Comparison of ENCODE assay signal across 20 cellular contexts in genomic region chr13:88086577-88086976, GRCh38.
DNase-seq lines count a peak whose midpoint lies in the region; ATAC-seq and TF ChIP-seq lines count a peak whose summit lies in the region.
"Had no signal": no experiment of that assay in that cellular context is flagged by ENCODE, and none has a peak within 500 bp of the region (broad histone marks: within the 10 kb centered on the region; RNA-seq: fewer than 3 reads in every experiment).

No MANE protein-coding gene starts in this region.

- no peak overlapping the region for H2AFZ ChIP-seq in KMS-11 (ENCODE audit: low read depth)
- H2AFZ ChIP-seq: neural progenitor cell had no signal

- H3K4me1 ChIP-seq in KMS-11 (ENCODE audit: low read depth, poor library complexity, severe bottlenecking), result peaks cover 13% of the 10 kb centered on the region
- H3K4me1 ChIP-seq: left lung, neural progenitor cell had no signal

- H3K36me3 ChIP-seq in KMS-11 (ENCODE audit: insufficient read depth), result no peaks in the 10 kb centered on the region
- H3K36me3 ChIP-seq: left lung, neural progenitor cell had no signal

- H3K79me2 ChIP-seq in KMS-11 (ENCODE audit: insufficient read depth, low read depth), result no peaks in the 10 kb centered on the region

- H3K4me3 ChIP-seq in AG10803 (ENCODE audit: low read length) (no peak overlapping the region), KMS-11 (IDR thresholded peaks at IDR 0.05; ENCODE audit: insufficient read depth, low read depth, low read length) (no peak overlapping the region)
- H3K4me3 ChIP-seq: left lung, mucosa of descending colon, neural progenitor cell, smooth muscle cell had no signal

- no peaks in the 10 kb centered on the region for H3K27me3 ChIP-seq in KMS-11 (ENCODE audit: insufficient read depth, low read depth)
- H3K27me3 ChIP-seq: left lung, neural progenitor cell had no signal

- TF ChIP-seq CTCF in AG10803 (conservative IDR thresholded peaks at IDR 0.05; ENCODE audit: low read length) (no peak), KMS-11 (conservative IDR thresholded peaks at IDR 0.05; ENCODE audit: low read depth, low read length) (no peak)

- peak overlapping the region; percentile 22 for H3K4me2 ChIP-seq in KMS-11
- H3K4me2 ChIP-seq: neural progenitor cell, smooth muscle cell had no signal

- ATAC-seq in HG03565 (IDR thresholded peaks at IDR 0.05; ENCODE audit: unreplicated experiment) (no peak), GM19467 (IDR thresholded peaks at IDR 0.05; ENCODE audit: unreplicated experiment) (no peak)
- ATAC-seq: activated naive CD8-positive, alpha-beta T cell treated with anti-CD3 and anti-CD28 coated beads, Interleukin-2, amount 50 U/mL, for 24 hours; left lung; mucosa of descending colon had no signal

- no peaks in the 10 kb centered on the region for H4K20me1 ChIP-seq in KMS-11 (ENCODE audit: insufficient read depth)

- no peak overlapping the region for H3K9ac ChIP-seq in KMS-11
- H3K9ac ChIP-seq: neural progenitor cell had no signal

- H3K27ac ChIP-seq in KMS-11, result no peak overlapping the region
- H3K27ac ChIP-seq: left lung, neural progenitor cell had no signal

- DNase-seq in AG10803 (ENCODE audit: low read depth), result peak; percentile 28
- peak; percentile 32 for DNase-seq in RKO (ENCODE audit: low spot score)
- DNase-seq in fibroblast of peridontal ligament (ENCODE audit: extremely low read depth), result peak; percentile 1
- no peak for DNase-seq in GM19238 (ENCODE audit: insufficient read length, low spot score)
- DNase-seq in ureter (ENCODE audit: low spot score), result no peak
- DNase-seq: ACHN; activated CD4-positive, alpha-beta T cell treated with anti-CD3 and anti-CD28 coated beads for 48 hours; activated effector memory CD4-positive, alpha-beta T cell treated with Interleukin-2 at 50 U/mL for 16 hours; activated naive CD8-positive, alpha-beta T cell treated with anti-CD3 and anti-CD28 coated beads, Interleukin-2, amount 50 U/mL, for 24 hours; CD4-positive, CD25-positive, alpha-beta regulatory T cell; left lung; mucosa of descending colon; NCI-H1417 treated with DMSO at 0.1 percent for 48 hours; NCI-H774; stimulated activated CD4-positive, alpha-beta T cell treated with anti-CD3 and anti-CD28 coated beads, Interleukin-4, amount 100 ng/mL, for 1 hour had no signal

Comparison
In these comparisons a context has a peak if more than half of its experiments do, and no peak if none do; other contexts are left out.
1. DNase-seq: peak in AG10803 (single experiment), RKO (single experiment) and fibroblast of peridontal ligament (single experiment); none in GM19238 (single experiment) and ureter (single experiment).